In the genomic region with DNA sequence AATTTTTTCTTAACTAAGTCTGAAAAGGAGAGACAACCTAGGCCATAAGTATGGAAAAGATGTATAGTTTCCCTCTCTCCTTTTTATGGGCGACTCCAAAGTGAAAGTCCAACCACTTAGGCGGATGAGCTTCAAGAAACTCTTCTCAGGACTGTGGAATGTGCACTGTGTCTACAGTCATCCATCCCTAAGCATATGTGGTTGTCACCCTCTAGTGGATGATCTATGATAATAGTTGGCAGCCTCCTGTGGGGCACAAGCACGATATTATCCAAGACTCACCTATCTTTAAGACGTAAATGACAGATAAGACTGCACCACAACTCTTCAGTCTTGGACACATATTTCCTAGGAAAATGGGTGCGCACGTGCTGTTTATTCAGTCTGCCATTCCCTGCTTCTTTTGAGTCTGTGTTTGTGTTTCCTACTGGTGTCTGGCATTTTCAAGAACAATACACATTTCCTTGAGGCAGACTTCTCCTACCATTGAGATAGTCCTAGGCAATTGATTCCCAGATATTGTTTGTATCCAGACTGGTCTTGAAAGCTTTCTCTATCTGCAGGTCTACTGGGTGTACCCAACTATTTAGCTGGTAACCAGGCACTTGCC, we compare ENCODE assay signal across 8 cellular contexts.
DNase-seq lines count a peak whose midpoint lies in the region; ATAC-seq and TF ChIP-seq lines count a peak whose summit lies in the region.

No MANE protein-coding gene starts in this region.

- DNase-seq in DND-41 (peak; percentile 9), GM20000 (ENCODE audit: low spot score) (peak; percentile 71), KG1 (lab: John Stamatoyannopoulos, UW) (peak; percentile 25), SJCRH30 (peak; percentile 8 to 48), epithelial cell of proximal tubule (ENCODE audit: low read depth) (peak; percentile 74), myocyte (ENCODE audit: low read depth) (peak; percentile 61), NCI-H128 (lab: John Stamatoyannopoulos, UW; ENCODE audit: unreplicated experiment) (no peak)

- H3K36me3 Mint-ChIP-seq in activated T-helper 17 cell treated with anti-CD3 and anti-CD28 coated beads, Interleukin-2, amount 50 U/mL, for 72 hours (ENCODE audit: low read depth), result no peaks in the 10 kb centered on the region

- no peaks in the 10 kb centered on the region for H3K9me3 Mint-ChIP-seq in activated T-helper 17 cell treated with anti-CD3 and anti-CD28 coated beads, Interleukin-2, amount 50 U/mL, for 72 hours

- H4K20me1 ChIP-seq in DND-41 (ENCODE audit: insufficient read depth, low read length), result no peaks in the 10 kb centered on the region

- no peak overlapping the region for H3K4me2 ChIP-seq in DND-41 (ENCODE audit: insufficient read depth, low read length)

- H3K4me3 ChIP-seq in DND-41 (ENCODE audit: low read depth in 1 of 2, low read length in 2 of 2) (no peak overlapping the region), SJCRH30 (no peak overlapping the region), epithelial cell of proximal tubule (ENCODE audit: low read depth, low read length) (no peak overlapping the region)

- no peaks in the 10 kb centered on the region for H3K4me1 Mint-ChIP-seq in activated T-helper 17 cell treated with anti-CD3 and anti-CD28 coated beads, Interleukin-2, amount 50 U/mL, for 72 hours

- H2AFZ ChIP-seq in DND-41 (ENCODE audit: low read depth, low read length), result no peak overlapping the region

- H3K27ac ChIP-seq in DND-41 (ENCODE audit: low read length) (no peak overlapping the region), SJCRH30 (no peak overlapping the region)

- H3K9ac ChIP-seq in DND-41 (ENCODE audit: low read depth, low read length), result no peak overlapping the region

- no peaks in the 10 kb centered on the region for H3K4me1 ChIP-seq in DND-41 (ENCODE audit: insufficient read depth, low read length)
- H3K4me1 ChIP-seq in SJCRH30, result no peaks in the 10 kb centered on the region

- ATAC-seq in DND-41 (ENCODE audit: insufficient read depth, low read depth), result peak; percentile 82
- no peak for ATAC-seq in activated T-helper 17 cell treated with anti-CD3 and anti-CD28 coated beads, Interleukin-2, amount 50 U/mL, for 72 hours (replicated peaks)

- H3K27me3 ChIP-seq in DND-41 (ENCODE audit: insufficient read depth, low read length, poor library complexity), result no peaks in the 10 kb centered on the region
- H3K27me3 ChIP-seq in SJCRH30, result no peaks in the 10 kb centered on the region

- H3K27me3 Mint-ChIP-seq in activated T-helper 17 cell treated with anti-CD3 and anti-CD28 coated beads, Interleukin-2, amount 50 U/mL, for 72 hours, result peaks cover 35% of the 10 kb centered on the region

- H3K9me3 ChIP-seq in DND-41 (ENCODE audit: insufficient read depth, low read length, severe bottlenecking) (no peaks in the 10 kb centered on the region), SJCRH30 (replicated peaks) (no peaks in the 10 kb centered on the region)

- H3K4me3 Mint-ChIP-seq in activated T-helper 17 cell treated with anti-CD3 and anti-CD28 coated beads, Interleukin-2, amount 50 U/mL, for 72 hours, result no peak overlapping the region

- TF ChIP-seq CTCF in DND-41 (IDR thresholded peaks at IDR 0.05; ENCODE audit: borderline replicate concordance, extremely low read depth, low read length, poor library complexity, severe bottlenecking) (peak; percentile 69), GM20000 (IDR thresholded peaks at IDR 0.05; ENCODE audit: extremely low read depth, missing control alignments) (peak; percentile 48), epithelial cell of proximal tubule (conservative IDR thresholded peaks at IDR 0.05; ENCODE audit: low read depth, low read length) (peak; percentile 81)

- no peaks in the 10 kb centered on the region for H3K79me2 ChIP-seq in DND-41 (ENCODE audit: insufficient read depth, low read length)

- no peaks in the 10 kb centered on the region for H3K36me3 ChIP-seq in DND-41 (ENCODE audit: insufficient read depth, low read length)
- H3K36me3 ChIP-seq in SJCRH30, result no peaks in the 10 kb centered on the region

- H3K27ac Mint-ChIP-seq in activated T-helper 17 cell treated with anti-CD3 and anti-CD28 coated beads, Interleukin-2, amount 50 U/mL, for 72 hours, result no peak overlapping the region
